Comparison of ENCODE assay signal across 28 cellular contexts in genomic region chr5:111975133-111975532, GRCh38.
A peak's percentile ranks its signal among the peaks of the same experiment; 100 is the strongest.
DNase-seq lines count a peak whose midpoint lies in the region; ATAC-seq and TF ChIP-seq lines count a peak whose summit lies in the region.
"Had no signal": no experiment of that assay in that cellular context is flagged by ENCODE, and none has a peak within 500 bp of the region (broad histone marks: within the 10 kb centered on the region; RNA-seq: fewer than 3 reads in every experiment).

No MANE protein-coding gene starts in this region.

- H3K9me3 Mint-ChIP-seq in chondrocyte (ENCODE audit: low read depth), result peaks cover 3% of the 10 kb centered on the region
- H3K9me3 Mint-ChIP-seq: activated CD4-positive, alpha-beta T cell treated with anti-CD3 and anti-CD28 coated beads, Interleukin-2, amount 10 ng/mL, durations not matched to agents 7 days and 5 days; stimulated activated naive CD8-positive, alpha-beta T cell treated with anti-CD3 and anti-CD28 coated beads, Interleukin-15, amount 100 ng/mL, for 72 hours had no signal

- no peaks in the 10 kb centered on the region for H3K36me3 Mint-ChIP-seq in chondrocyte (ENCODE audit: low read depth)

- H3K27me3 ChIP-seq in ACC112 (ENCODE audit: insufficient read depth, low read length) (no peaks in the 10 kb centered on the region), osteoblast (ENCODE audit: insufficient read depth, low read length) (no peaks in the 10 kb centered on the region)
- H3K27me3 ChIP-seq: adrenal gland, brain microvascular endothelial cell, neutrophil, thyroid gland had no signal

- no peak overlapping the region for H3K27ac ChIP-seq in ACC112 (ENCODE audit: low read depth, low read length)
- peak overlapping the region; percentile 74 for H3K27ac ChIP-seq in osteoblast (ENCODE audit: low read depth, low read length)
- H3K27ac ChIP-seq: adrenal gland, brain microvascular endothelial cell, coronary artery, foreskin keratinocyte, neutrophil, thyroid gland had no signal

- H3K79me2 ChIP-seq in ACC112 (ENCODE audit: control insufficient read depth, insufficient read depth, low read length, unreplicated experiment) (no peaks in the 10 kb centered on the region), osteoblast (ENCODE audit: insufficient read depth, low read length) (no peaks in the 10 kb centered on the region)

- H3K36me3 ChIP-seq in ACC112 (ENCODE audit: insufficient read depth, low read length) (no peaks in the 10 kb centered on the region), osteoblast (ENCODE audit: insufficient read depth, low read length) (no peaks in the 10 kb centered on the region)
- H3K36me3 ChIP-seq: adrenal gland, brain microvascular endothelial cell, neutrophil, thyroid gland had no signal

- peak overlapping the region; percentile 64 for H2AFZ ChIP-seq in ACC112 (ENCODE audit: low read length, unreplicated experiment)
- H2AFZ ChIP-seq in osteoblast (ENCODE audit: low read length), result peak overlapping the region; percentile 59

- no peaks in the 10 kb centered on the region for H4K20me1 ChIP-seq in osteoblast (ENCODE audit: insufficient read depth, low read length)

- H3K4me3 Mint-ChIP-seq in chondrocyte (ENCODE audit: unreplicated experiment), result no peak overlapping the region
- H3K4me3 Mint-ChIP-seq: activated CD4-positive, alpha-beta T cell treated with anti-CD3 and anti-CD28 coated beads, Interleukin-2, amount 10 ng/mL, durations not matched to agents 7 days and 5 days; stimulated activated naive CD8-positive, alpha-beta T cell treated with anti-CD3 and anti-CD28 coated beads, Interleukin-15, amount 100 ng/mL, for 72 hours had no signal

- H3K27ac Mint-ChIP-seq in chondrocyte (ENCODE audit: unreplicated experiment), result peak overlapping the region; percentile 33
- H3K27ac Mint-ChIP-seq: activated CD4-positive, alpha-beta T cell treated with anti-CD3 and anti-CD28 coated beads, Interleukin-2, amount 10 ng/mL, durations not matched to agents 7 days and 5 days; stimulated activated naive CD8-positive, alpha-beta T cell treated with anti-CD3 and anti-CD28 coated beads, Interleukin-15, amount 100 ng/mL, for 72 hours had no signal

- no peaks in the 10 kb centered on the region for H3K27me3 Mint-ChIP-seq in chondrocyte (ENCODE audit: low read depth)

- H3K4me3 ChIP-seq in ACC112 (ENCODE audit: low read depth, low read length) (no peak overlapping the region), osteoblast (ENCODE audit: insufficient read depth, low read length) (no peak overlapping the region)
- H3K4me3 ChIP-seq: adrenal gland, coronary artery, thyroid gland had no signal

- peaks cover 15% of the 10 kb centered on the region for H3K4me1 ChIP-seq in ACC112 (ENCODE audit: control insufficient read depth, insufficient read depth, low read length, unreplicated experiment)
- H3K4me1 ChIP-seq in osteoblast (ENCODE audit: insufficient read depth, low read length), result peaks cover 29% of the 10 kb centered on the region
- H3K4me1 ChIP-seq: adrenal gland, foreskin keratinocyte, thyroid gland had no signal

- no peak for TF ChIP-seq CTCF in chondrocyte (IDR thresholded peaks at IDR 0.05)
- no peak for TF ChIP-seq CTCF in osteoblast (IDR thresholded peaks at IDR 0.05; ENCODE audit: extremely low read depth, low read depth, low read length)

- ATAC-seq in GM19328 (IDR thresholded peaks at IDR 0.05; ENCODE audit: unreplicated experiment), result no peak
- no peak for ATAC-seq in HG02852 (IDR thresholded peaks at IDR 0.05; ENCODE audit: unreplicated experiment)
- no peak for ATAC-seq in HG03571 (IDR thresholded peaks at IDR 0.05; ENCODE audit: unreplicated experiment)
- ATAC-seq: foreskin keratinocyte; Panc1; stimulated activated naive CD8-positive, alpha-beta T cell treated with anti-CD3 and anti-CD28 coated beads, Interleukin-15, amount 100 ng/mL, for 72 hours had no signal

- no peaks in the 10 kb centered on the region for H3K9me3 ChIP-seq in osteoblast (ENCODE audit: low read depth, low read length)
- H3K9me3 ChIP-seq: adrenal gland, neutrophil, thyroid gland had no signal

- DNase-seq in GM03348 (ENCODE audit: low spot score) (peak; percentile 27), chondrocyte (ENCODE audit: low spot score) (no peak), osteoblast (ENCODE audit: insufficient read length, low spot score, missing footprints) (no peak), LoVo (ENCODE audit: low spot score) (no peak)
- DNase-seq: ACHN; activated CD4-positive, alpha-beta T cell treated with anti-CD3 and anti-CD28 coated beads, Interleukin-2, amount 10 ng/mL, durations not matched to agents 7 days and 5 days; activated T-cell treated with anti-CD3 and anti-CD28 coated beads, Interleukin-2, amount 50 U/mL, for 48 hours; adrenal gland; brain microvascular endothelial cell; COR-L47; DMS79; effector memory CD4-positive, alpha-beta T cell; foreskin keratinocyte; mesendoderm; NCI-H1092 treated with DMSO at 0.1 percent for 48 hours; NCI-H1930; NCI-H526; SIG-M5; small intestine; stimulated activated naive CD8-positive, alpha-beta T cell treated with anti-CD3 and anti-CD28 coated beads, Interleukin-15, amount 100 ng/mL, for 72 hours; thyroid gland had no signal

- peak overlapping the region; percentile 28 for H3K4me2 ChIP-seq in osteoblast (ENCODE audit: insufficient read depth, low read length)

- H3K4me1 Mint-ChIP-seq in chondrocyte (ENCODE audit: low read depth), result peaks cover 75% of the 10 kb centered on the region
- H3K4me1 Mint-ChIP-seq: activated CD4-positive, alpha-beta T cell treated with anti-CD3 and anti-CD28 coated beads, Interleukin-2, amount 10 ng/mL, durations not matched to agents 7 days and 5 days; stimulated activated naive CD8-positive, alpha-beta T cell treated with anti-CD3 and anti-CD28 coated beads, Interleukin-15, amount 100 ng/mL, for 72 hours had no signal
